Comparison of ENCODE assay signal across 8 cellular contexts in genomic region chr7:55367283-55367840, GRCh38. TPM values are rescaled to one million over a fixed set of nuclear protein-coding genes. Genes with fewer than 3 reads are reported as not detected.
A peak's percentile ranks its signal among the peaks of the same experiment; 100 is the strongest.
DNase-seq lines count a peak whose midpoint lies in the region; ATAC-seq, FAIRE-seq and TF ChIP-seq lines count a peak whose summit lies in the region.

No MANE protein-coding gene starts in this region.

- CTCF ChIA-PET in IMR-90 (lab: Yijun Ruan, JAX): interaction anchor here (0.6 kb wide), 1 partner anchor 25 kb away, joined by 6 read pairs; no protein-coding TSS in a partner anchor

- POLR2A ChIA-PET in IMR-90 (lab: Charles Lee; ENCODE audit: unreplicated experiment): no interaction called here

- H3K4me1 Mint-ChIP-seq in naive B cell: peaks cover 21 to 37% (median 36%) of the 10 kb centered on the region in 3 donors

- H4K8ac ChIP-seq in IMR-90 (ENCODE audit: low read depth in 2 of 2, low read length in 2 of 2): peak overlapping the region; percentile 87 to 98

- H2BK15ac ChIP-seq in IMR-90 (ENCODE audit: low read depth, low read length): no peak overlapping the region

- no peaks in the 10 kb centered on the region for H3K27me3 Mint-ChIP-seq in naive B cell

- no peak overlapping the region for H4K5ac ChIP-seq in IMR-90 (ENCODE audit: low read depth, low read length)

- peak overlapping the region in 7 of 8 donors; percentile 69 to 97 (median 95) for H3K4me3 Mint-ChIP-seq in naive B cell

- no peak for FAIRE-seq in HTR-8/SVneo (lab: Jason Lieb, UNC)

- no peak for TF ChIP-seq RAD21 in IMR-90 (IDR thresholded peaks at IDR 0.05; ENCODE audit: low read length)

- no peak overlapping the region for H2AK9ac ChIP-seq in IMR-90 (replicated peaks; ENCODE audit: low read depth, low read length, poor library complexity)

- H2AK5ac ChIP-seq in IMR-90 (ENCODE audit: low read depth, low read length): no peak overlapping the region; the same call in 1 of the 2 replicates

- BruUV-seq in IMR-90 (replicated peaks; lab: Mats Ljungman, UMichigan): no TSS peak

- H2BK20ac ChIP-seq in IMR-90 (ENCODE audit: low read depth, low read length): no peak overlapping the region

- H3K4me3 ChIP-seq in ACC112 (ENCODE audit: low read depth, low read length) (peak overlapping the region; percentile 99), IMR-90 (ENCODE audit: insufficient read depth, low read depth, low read length) (no peak overlapping the region; the same call in 1 of the 2 replicates)

- peaks cover 31% of the 10 kb centered on the region for H3K79me2 ChIP-seq in ACC112 (ENCODE audit: control insufficient read depth, insufficient read depth, low read length, unreplicated experiment)

- no peaks in the 10 kb centered on the region for H3K36me3 ChIP-seq in ACC112 (ENCODE audit: insufficient read depth, low read length)
- no peaks in the 10 kb centered on the region for H3K36me3 ChIP-seq in IMR-90 (ENCODE audit: control insufficient read depth, insufficient read depth, low read length)

- DNase-seq in IMR-90 (no peak), caudate nucleus (lab: John Stamatoyannopoulos, UW) (no peak), naive B cell (no peak), putamen (ENCODE audit: low spot score) (no peak), HTR-8/SVneo (ENCODE audit: insufficient read length, low spot score) (no peak), RPMI8226 (no peak)

- peaks cover 11% of the 10 kb centered on the region for H3K9me1 ChIP-seq in IMR-90 (ENCODE audit: insufficient read depth, low read length)

- peaks cover 14 to 39% of the 10 kb centered on the region in 2 experiments for H3K79me1 ChIP-seq in IMR-90 (ENCODE audit: low read depth in 1 of 2, low read length in 2 of 2)

- H4K20me1 ChIP-seq in IMR-90 (ENCODE audit: insufficient read depth, low read length): no peaks in the 10 kb centered on the region

- no peak overlapping the region for H2AFZ ChIP-seq in ACC112 (ENCODE audit: low read length, unreplicated experiment)
- no peak overlapping the region for H2AFZ ChIP-seq in IMR-90 (replicated peaks; ENCODE audit: low read length, poor library complexity)

- H3K27ac Mint-ChIP-seq in naive B cell: peak overlapping the region in 4 of 6 donors; percentile 29 to 99 (median 70)

- peaks cover 0 to 1% (median 0%) of the 10 kb centered on the region in 7 donors for H3K9me3 Mint-ChIP-seq in naive B cell

- H4K91ac ChIP-seq in IMR-90 (ENCODE audit: insufficient read depth, low read depth, low read length): no peak overlapping the region

- H3K56ac ChIP-seq in IMR-90 (ENCODE audit: extremely low read depth, insufficient read depth, low read length): no peak overlapping the region

- H3K23ac ChIP-seq in IMR-90 (ENCODE audit: low read depth, low read length): no peak overlapping the region

- H3K4me2 ChIP-seq in IMR-90 (ENCODE audit: low read depth, low read length): peak overlapping the region; percentile 99; the same call in 1 of the 2 replicates

- ATAC-seq in IMR-90 (ENCODE audit: low read depth) (no peak), naive B cell (ENCODE audit: low read depth in 2 of 2) (no peak), GM19397 (IDR thresholded peaks at IDR 0.05; ENCODE audit: unreplicated experiment) (no peak)

- no peak for TF ChIP-seq POLR2A in IMR-90 (IDR thresholded peaks at IDR 0.05; ENCODE audit: low read depth, low read length)

- no peak overlapping the region for H3K14ac ChIP-seq in IMR-90 (replicated peaks; ENCODE audit: low read depth, low read length)

- in situ Hi-C loops in IMR-90 (cut with MboI; ENCODE audit: low sequenced_read_pairs): no loop called here

- no peak for TF ChIP-seq CTCF in IMR-90 (conservative IDR thresholded peaks at IDR 0.05; ENCODE audit: low read depth, low read length)

- H3K4me1 ChIP-seq in ACC112 (ENCODE audit: control insufficient read depth, insufficient read depth, low read length, unreplicated experiment): peaks cover 18% of the 10 kb centered on the region
- H3K4me1 ChIP-seq in IMR-90 (ENCODE audit: control insufficient read depth, insufficient read depth, low read length): peaks cover 7% of the 10 kb centered on the region

- no peak overlapping the region for H2BK120ac ChIP-seq in IMR-90 (ENCODE audit: low read depth, low read length)

- dilution Hi-C loops in IMR-90 (cut with HindIII; ENCODE audit: low sequenced_read_pairs, unreplicated experiment): no loop called here

- intact Hi-C loops in IMR-90 (cut with micrococcal nuclease): loop anchor here (5.0 kb wide), 3 partner anchors 45 to 110 kb away; no protein-coding TSS in a partner anchor

- no peak overlapping the region for H2BK5ac ChIP-seq in IMR-90 (ENCODE audit: low read depth, low read length, poor library complexity, severe bottlenecking)

- no peak overlapping the region for H3K9ac ChIP-seq in IMR-90 (ENCODE audit: low read depth, low read length)

- no peak overlapping the region for H3K18ac ChIP-seq in IMR-90 (ENCODE audit: low read depth, low read length)

- H3K4ac ChIP-seq in IMR-90 (ENCODE audit: low read depth, low read length): no peak overlapping the region

- H3K27ac ChIP-seq in ACC112 (ENCODE audit: low read depth, low read length) (peak overlapping the region; percentile 84), IMR-90 (ENCODE audit: insufficient read depth, low read length) (no peak overlapping the region), caudate nucleus (ENCODE audit: low read depth, low read length) (peak overlapping the region; percentile 99)

- no peaks in the 10 kb centered on the region for H3K9me3 ChIP-seq in IMR-90 (ENCODE audit: control insufficient read depth, insufficient read depth, low read length)

- H3K27me3 ChIP-seq in ACC112 (ENCODE audit: insufficient read depth, low read length) (no peaks in the 10 kb centered on the region), IMR-90 (ENCODE audit: control insufficient read depth, insufficient read depth, low read length) (no peaks in the 10 kb centered on the region)

- H3K36me3 Mint-ChIP-seq in naive B cell: no peaks in the 10 kb centered on the region

- WGBS in IMR-90 (ENCODE audit: extremely low coverage in 2 of 2, insufficient read length in 1 of 2), 2 experiments: 99% methylated on average over 16 of the region's 19 CpGs; no CpG with 5 or more reads in 1 of the 2 experiments

TF ChIP-seq in IMR-90, 13 proteins besides CTCF, POLR2A, EP300 and RAD21:
- TF ChIP-seq CHD1 (IDR thresholded peaks at IDR 0.05; ENCODE audit: low read depth, low read length) (no peak), RFX5 (IDR thresholded peaks at IDR 0.05; ENCODE audit: low read depth, low read length) (no peak), MAFK (IDR thresholded peaks at IDR 0.05; ENCODE audit: low read depth, low read length) (no peak), RCOR1 (IDR thresholded peaks at IDR 0.05; ENCODE audit: insufficient replicate concordance, low read length) (no peak), NFE2L2 (IDR thresholded peaks at IDR 0.05; ENCODE audit: low read depth, low read length) (no peak), CEBPB (IDR thresholded peaks at IDR 0.05; ENCODE audit: low read depth, low read length) (no peak), MXI1 (IDR thresholded peaks at IDR 0.05; ENCODE audit: borderline replicate concordance, low read depth, low read length) (no peak), FOS (IDR thresholded peaks at IDR 0.05; ENCODE audit: low read depth, low read length) (no peak), BHLHE40 (IDR thresholded peaks at IDR 0.05; ENCODE audit: low read depth, low read length) (no peak), SMC3 (IDR thresholded peaks at IDR 0.05; ENCODE audit: low read depth, low read length) (no peak), MAZ (IDR thresholded peaks at IDR 0.05; ENCODE audit: borderline replicate concordance, low read depth, low read length) (no peak)
- TF ChIP-seq, protein P1, sequence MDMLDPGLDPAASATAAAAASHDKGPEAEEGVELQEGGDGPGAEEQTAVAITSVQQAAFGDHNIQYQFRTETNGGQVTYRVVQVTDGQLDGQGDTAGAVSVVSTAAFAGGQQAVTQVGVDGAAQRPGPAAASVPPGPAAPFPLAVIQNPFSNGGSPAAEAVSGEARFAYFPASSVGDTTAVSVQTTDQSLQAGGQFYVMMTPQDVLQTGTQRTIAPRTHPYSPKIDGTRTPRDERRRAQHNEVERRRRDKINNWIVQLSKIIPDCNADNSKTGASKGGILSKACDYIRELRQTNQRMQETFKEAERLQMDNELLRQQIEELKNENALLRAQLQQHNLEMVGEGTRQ (IDR thresholded peaks at IDR 0.05; ENCODE audit: low read depth, low read length): no peak
- TF ChIP-seq, protein P2, sequence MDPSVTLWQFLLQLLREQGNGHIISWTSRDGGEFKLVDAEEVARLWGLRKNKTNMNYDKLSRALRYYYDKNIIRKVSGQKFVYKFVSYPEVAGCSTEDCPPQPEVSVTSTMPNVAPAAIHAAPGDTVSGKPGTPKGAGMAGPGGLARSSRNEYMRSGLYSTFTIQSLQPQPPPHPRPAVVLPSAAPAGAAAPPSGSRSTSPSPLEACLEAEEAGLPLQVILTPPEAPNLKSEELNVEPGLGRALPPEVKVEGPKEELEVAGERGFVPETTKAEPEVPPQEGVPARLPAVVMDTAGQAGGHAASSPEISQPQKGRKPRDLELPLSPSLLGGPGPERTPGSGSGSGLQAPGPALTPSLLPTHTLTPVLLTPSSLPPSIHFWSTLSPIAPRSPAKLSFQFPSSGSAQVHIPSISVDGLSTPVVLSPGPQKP (IDR thresholded peaks at IDR 0.05; ENCODE audit: borderline replicate concordance, low read depth, low read length): no peak

RNA-seq across cellular contexts. Expression of gene LANCL2, which starts 2.2 kb away (rescaled TPM):
- total RNA-seq in IMR-90 (2012; rRNA removed): 17.9 and 20.0 TPM in 2 replicates
- 11.7 and 13.6 TPM in 2 replicates for polyA plus RNA-seq in IMR-90 (2012; rRNA removed)
- 10.8 and 18.3 TPM in 2 replicates for polyA plus RNA-seq in IMR-90 (2012; cell fraction: cytosol; rRNA removed)
- 12.2 and 25.0 TPM in 2 replicates for polyA plus RNA-seq in IMR-90 (2012; cell fraction: nucleus; rRNA removed; ENCODE audit: low replicate concordance)
- polyA plus RNA-seq in naive B cell (ENCODE audit: low read depth in 6 of 6): 1 to 10 TPM; 6.5 to 8.8 (median 6.9) TPM
